Comparison of ENCODE assay signal across 28 cellular contexts in genomic region chr4:57691370-57691769, GRCh38.
"Had no signal": no experiment of that assay in that cellular context is flagged by ENCODE, and none has a peak within 500 bp of the region (broad histone marks: within the 10 kb centered on the region; RNA-seq: fewer than 3 reads in every experiment).

No MANE protein-coding gene starts in this region.

- ATAC-seq: activated naive CD4-positive, alpha-beta T cell treated with anti-CD3 and anti-CD28 coated beads, Interleukin-2, amount 50 U/mL, for 72 hours; activated naive CD8-positive, alpha-beta T cell treated with anti-CD3 and anti-CD28 coated beads, Interleukin-2, amount 50 U/mL, for 24 hours; activated T-cell treated with anti-CD3 and anti-CD28 coated beads, Interleukin-2, amount 50 U/mL, for 4 hours; Panc1 had no signal

- DNase-seq: activated CD4-positive, alpha-beta T cell treated with anti-CD3 and anti-CD28 coated beads for 1 hour; activated CD4-positive, alpha-beta T cell treated with anti-CD3 and anti-CD28 coated beads for 48 hours; activated CD4-positive, alpha-beta T cell treated with anti-CD3 and anti-CD28 coated beads, Interleukin-2, amount 50 U/mL, for 48 hours; activated CD4-positive, CD25-positive, alpha-beta regulatory T cell; activated CD8-positive, alpha-beta memory T cell treated with anti-CD3 and anti-CD28 coated beads, Interleukin-2, amount 50 U/mL, for 4 hours; activated gamma-delta T cell treated with Interleukin-2 at 50 U/mL for 16 hours; activated naive CD4-positive, alpha-beta T cell treated with anti-CD3 and anti-CD28 coated beads for 36 hours; activated naive CD8-positive, alpha-beta T cell treated with anti-CD3 and anti-CD28 coated beads, Interleukin-2, amount 50 U/mL, for 24 hours; activated T-cell treated with anti-CD3 and anti-CD28 coated beads for 4 hours; activated T-cell treated with anti-CD3 and anti-CD28 coated beads, Interleukin-2, amount 50 U/mL, for 4 hours; caudate nucleus; cerebellar nuclear complex; Kasumi-1; KG1; MG63; NCI-H1048; NCI-H1436 treated with DMSO at 0.1 percent for 48 hours; NCI-H187 treated with DMSO at 0.1 percent for 48 hours; NCI-H2081; NCI-H345; NCI-H526 treated with DMSO at 0.1 percent for 48 hours; NCI-H774; SHP77; T1000; WERI-Rb-1 had no signal

- H3K27ac ChIP-seq: SJSA1, WERI-Rb-1 had no signal

- H3K4me3 ChIP-seq: MG63, SJSA1 had no signal

- H3K36me3 ChIP-seq: MG63, SJSA1, WERI-Rb-1 had no signal

- H3K4me1 ChIP-seq: SJSA1 had no signal

- H3K27me3 ChIP-seq: MG63, SJSA1 had no signal

- H3K9me3 ChIP-seq: MG63, SJSA1 had no signal
